In genomic region chr9:129102791-129103594, GRCh38 we compare ENCODE assay signal across 7 cellular contexts. TPM values are rescaled to one million over a fixed set of nuclear protein-coding genes. Genes with fewer than 3 reads are reported as not detected.
A peak's percentile ranks its signal among the peaks of the same experiment; 100 is the strongest.
DNase-seq lines count a peak whose midpoint lies in the region; ATAC-seq, FAIRE-seq and TF ChIP-seq lines count a peak whose summit lies in the region.

No MANE protein-coding gene starts in this region.

- no peaks in the 10 kb centered on the region for H3K9me3 ChIP-seq in DOHH2 (ENCODE audit: control insufficient read depth, insufficient read depth, low read length)

- peak; percentile 73 for TF ChIP-seq CTCF in DOHH2 (IDR thresholded peaks at IDR 0.05; ENCODE audit: low read depth, low read length, poor library complexity, severe bottlenecking)
- no peak for TF ChIP-seq CTCF in natural killer cell (IDR thresholded peaks at IDR 0.05)

- H3K27ac Mint-ChIP-seq in natural killer cell = no peak overlapping the region

- no peaks in the 10 kb centered on the region for H4K20me1 ChIP-seq in DOHH2 (ENCODE audit: control insufficient read depth, insufficient read depth, low read depth, low read length)

- no peak overlapping the region for H3K4me3 Mint-ChIP-seq in natural killer cell

- peaks cover 13% of the 10 kb centered on the region for H3K27me3 ChIP-seq in DOHH2 (ENCODE audit: control insufficient read depth, low read length)

- H3K36me3 Mint-ChIP-seq in natural killer cell = no peaks in the 10 kb centered on the region

- no peaks in the 10 kb centered on the region for H3F3A ChIP-seq in DOHH2 (ENCODE audit: control insufficient read depth, insufficient read depth)

- no peaks in the 10 kb centered on the region for H3K36me3 ChIP-seq in DOHH2 (ENCODE audit: control insufficient read depth, low read length)

- FAIRE-seq in HTR-8/SVneo (lab: Jason Lieb, UNC) = no peak

- no peaks in the 10 kb centered on the region for H3K9me3 Mint-ChIP-seq in natural killer cell

- no peak overlapping the region for H3K27ac ChIP-seq in DOHH2 (ENCODE audit: low read depth, low read length)

- H3K4me3 ChIP-seq in DOHH2 (ENCODE audit: low read length) = no peak overlapping the region

- no peaks in the 10 kb centered on the region for H3K9me2 ChIP-seq in DOHH2 (replicated peaks; ENCODE audit: control insufficient read depth, low read length)

- H3K4me2 ChIP-seq in DOHH2 (ENCODE audit: low read length) = no peak overlapping the region

- no peaks in the 10 kb centered on the region for H3K27me3 Mint-ChIP-seq in natural killer cell (ENCODE audit: low read depth in 2 of 2)

- TF ChIP-seq POLR2A in erythroblast (IDR thresholded peaks at IDR 0.05; ENCODE audit: low read length) = no peak

- peak in 2 of 3 donors; percentile 31 to 50 for ATAC-seq in natural killer cell
- ATAC-seq in HG03457 (IDR thresholded peaks at IDR 0.05; ENCODE audit: unreplicated experiment) = no peak
- no peak for ATAC-seq in GM19035 (IDR thresholded peaks at IDR 0.05; ENCODE audit: unreplicated experiment)

- H3K79me2 ChIP-seq in DOHH2 (ENCODE audit: control insufficient read depth, low read length) = no peaks in the 10 kb centered on the region

- H3K4me1 ChIP-seq in DOHH2 (ENCODE audit: control insufficient read depth, low read length) = no peaks in the 10 kb centered on the region

- DNase-seq in HTR-8/SVneo (ENCODE audit: insufficient read length, low spot score) (peak; percentile 45), SHP77 (lab: John Stamatoyannopoulos, UW) (peak; percentile 82 to 89), erythroblast (lab: John Stamatoyannopoulos, UW) (peak; percentile 65 to 68), natural killer cell (no peak)

- intact Hi-C loops in natural killer cell (cut with micrococcal nuclease) = no loop called here

- peaks cover 0 to 4% of the 10 kb centered on the region in 2 donors for H3K4me1 Mint-ChIP-seq in natural killer cell

RNA-seq across cellular contexts. Expression of gene CRAT, which starts 7.6 kb away (rescaled TPM):
- total RNA-seq in natural killer cell = 10 to 100 TPM; 13.5 to 13.8 (median 13.8) TPM

RNA-seq across cellular contexts. Expression of gene PTPA, which starts 8.2 kb away (rescaled TPM):
- total RNA-seq in natural killer cell = 10 to 100 TPM; 63.2 to 69.4 (median 64.9) TPM

RNA-seq across cellular contexts. Expression of gene DOLPP1, which starts 22.1 kb away (rescaled TPM):
- 10 to 100 TPM in 1 of 3 donors, 1 to 10 TPM in 2; 7.5 to 11.6 (median 7.8) TPM for total RNA-seq in natural killer cell

Comparison
In these comparisons a context has a peak if more than half of its experiments do, and no peak if none do; other contexts are left out.
1. ATAC-seq: peak in natural killer cell (2 of 3); none in HG03457 (single experiment) and GM19035 (single experiment).